10 cellular contexts compared by ENCODE assay signal in genomic region chr3:195154111-195154791, GRCh38.
DNase-seq lines count a peak whose midpoint lies in the region; ATAC-seq, FAIRE-seq and TF ChIP-seq lines count a peak whose summit lies in the region.
"Had no signal": no experiment of that assay in that cellular context is flagged by ENCODE, and none has a peak within 500 bp of the region (broad histone marks: within the 10 kb centered on the region; RNA-seq: fewer than 3 reads in every experiment).

No MANE protein-coding gene starts in this region.

- no peaks in the 10 kb centered on the region for H3K27me3 Mint-ChIP-seq in natural killer cell treated with Interleukin-12 subunit alpha and Interleukin-12 subunit beta and Interleukin-15 and Interleukin-18, amount 100 ng/mL, for 72 hours

- no peak for TF ChIP-seq CTCF in AG04450 (IDR thresholded peaks at IDR 0.05; ENCODE audit: low read depth, low read length)
- TF ChIP-seq CTCF in endothelial cell of umbilical vein (IDR thresholded peaks at IDR 0.05; ENCODE audit: extremely low read depth in 1 of 2, insufficient read depth in 1 of 2, low read depth in 1 of 2, low read length in 2 of 2), result no peak

- peak overlapping the region; percentile 27 for H3K4me3 Mint-ChIP-seq in natural killer cell treated with Interleukin-12 subunit alpha and Interleukin-12 subunit beta and Interleukin-15 and Interleukin-18, amount 100 ng/mL, for 72 hours

- peak overlapping the region; percentile 90 for H3K27ac ChIP-seq in AG04450 (ENCODE audit: low read depth, low read length)
- peak overlapping the region; percentile 95 for H3K27ac ChIP-seq in endothelial cell of umbilical vein (ENCODE audit: insufficient read depth, low read depth, low read length)

- peaks cover 30 to 41% of the 10 kb centered on the region in 2 donors for H3K4me1 Mint-ChIP-seq in natural killer cell treated with Interleukin-12 subunit alpha and Interleukin-12 subunit beta and Interleukin-15 and Interleukin-18, amount 100 ng/mL, for 72 hours (ENCODE audit: low read depth in 2 of 2)

- BruUV-seq in endothelial cell of umbilical vein (replicated peaks; lab: Mats Ljungman, UMichigan), result no TSS peak

- H4K20me1 ChIP-seq in endothelial cell of umbilical vein (replicated peaks; ENCODE audit: control insufficient read depth, extremely low read depth, insufficient read depth, low read length), result no peaks in the 10 kb centered on the region

- dilution Hi-C loops in endothelial cell of umbilical vein (cut with MboI; ENCODE audit: extremely low pct_ligation_motif_present, low sequenced_read_pairs), result loop anchor here (5.0 kb wide), 1 partner anchor 103 kb away; no protein-coding TSS in a partner anchor

- H3K79me2 ChIP-seq in endothelial cell of umbilical vein (ENCODE audit: control insufficient read depth, insufficient read depth, low read length), result peaks cover 6% of the 10 kb centered on the region

- DNase-seq in AG04450 (ENCODE audit: low read depth, low spot score), result no peak
- DNase-seq in MV-4-11 (lab: John Stamatoyannopoulos, UW), result peak; percentile 34
- DNase-seq in endothelial cell of umbilical vein (ENCODE audit: low read depth, low spot score), result peak; percentile 87
- no peak for DNase-seq in natural killer cell treated with Interleukin-12 subunit alpha and Interleukin-12 subunit beta and Interleukin-15 and Interleukin-18, amount 100 ng/mL, for 72 hours (ENCODE audit: low spot score)
- no peak for DNase-seq in NCI-H2227 treated with DMSO at 0.1 percent for 48 hours (lab: John Stamatoyannopoulos, UW)
- no peak for DNase-seq in medulla oblongata (ENCODE audit: extremely low spot score)
- DNase-seq in GM03348 (ENCODE audit: low spot score), result no peak
- DNase-seq: effector CD4-positive, alpha-beta T cell; T-helper 9 cell had no signal

- POLR2A ChIA-PET in AG04450 (lab: Yijun Ruan, JAX), result interaction anchor here (0.7 to 1.4 kb wide), 5 partner anchors 33 to 468 kb away, joined by 3 to 7 read pairs (median 5); partner anchors contain the start of gene FAM43A
- POLR2A ChIA-PET in endothelial cell of umbilical vein (lab: Charles Lee), result interaction anchor here (0.7 to 2.1 kb wide), 16 partner anchors 8 to 472 kb away, joined by 3 to 12 read pairs (median 4); partner anchors contain the start of gene FAM43A

- no peaks in the 10 kb centered on the region for H3K36me3 ChIP-seq in endothelial cell of umbilical vein (ENCODE audit: control insufficient read depth in 2 of 2, extremely low read depth in 1 of 2, insufficient read depth in 2 of 2, low read length in 2 of 2)

- ATAC-seq in natural killer cell treated with Interleukin-12 subunit alpha and Interleukin-12 subunit beta and Interleukin-15 and Interleukin-18, amount 100 ng/mL, for 72 hours, result no peak
- no peak for ATAC-seq in HG03520 (IDR thresholded peaks at IDR 0.05; ENCODE audit: unreplicated experiment)

- H3K4me3 ChIP-seq in AG04450 (ENCODE audit: low read depth, low read length) (no peak overlapping the region), endothelial cell of umbilical vein (replicated peaks in 1 of 3; ENCODE audit: insufficient read depth in 1 of 3, low read depth in 1 of 3, low read length in 3 of 3) (no peak overlapping the region)

- H3K27ac Mint-ChIP-seq in natural killer cell treated with Interleukin-12 subunit alpha and Interleukin-12 subunit beta and Interleukin-15 and Interleukin-18, amount 100 ng/mL, for 72 hours, result peak overlapping the region; percentile 61 to 82

- peak; percentile 72 for TF ChIP-seq POLR2A in endothelial cell of umbilical vein (IDR thresholded peaks at IDR 0.05; ENCODE audit: low read depth, low read length)

- H2AFZ ChIP-seq in endothelial cell of umbilical vein (ENCODE audit: low read depth, low read length), result no peak overlapping the region

- FAIRE-seq in endothelial cell of umbilical vein (lab: Jason Lieb, UNC), result no peak

- H3K9me3 ChIP-seq in AG04450 (ENCODE audit: control insufficient read depth, insufficient read depth, low read length) (no peaks in the 10 kb centered on the region; the same call in 1 of the 2 replicates), endothelial cell of umbilical vein (replicated peaks; ENCODE audit: control insufficient read depth, insufficient read depth, low read length) (no peaks in the 10 kb centered on the region)

- H3K9me3 Mint-ChIP-seq in natural killer cell treated with Interleukin-12 subunit alpha and Interleukin-12 subunit beta and Interleukin-15 and Interleukin-18, amount 100 ng/mL, for 72 hours, result no peaks in the 10 kb centered on the region

- peak overlapping the region; percentile 71 for H3K9ac ChIP-seq in endothelial cell of umbilical vein (replicated peaks; ENCODE audit: extremely low read depth, insufficient read depth, low read length)

- H3K27me3 ChIP-seq in AG04450 (ENCODE audit: control insufficient read depth, insufficient read depth, low read length) (no peaks in the 10 kb centered on the region), endothelial cell of umbilical vein (ENCODE audit: control insufficient read depth in 2 of 2, insufficient read depth in 2 of 2, low read length in 2 of 2) (no peaks in the 10 kb centered on the region)

- CTCF ChIA-PET in AG04450 (lab: Charles Lee), result interaction anchor here (1.0 to 1.3 kb wide), 4 partner anchors 20 to 483 kb away, joined by 3 to 5 read pairs (median 4); partner anchors contain the start of gene LSG1
- CTCF ChIA-PET in endothelial cell of umbilical vein (lab: Charles Lee), result interaction anchor here (0.7 to 2.9 kb wide), 23 partner anchors 11 to 521 kb away, joined by 3 to 24 read pairs (median 4); partner anchors contain the start of gene LSG1

- no peaks in the 10 kb centered on the region for H3K36me3 Mint-ChIP-seq in natural killer cell treated with Interleukin-12 subunit alpha and Interleukin-12 subunit beta and Interleukin-15 and Interleukin-18, amount 100 ng/mL, for 72 hours

- H3K4me2 ChIP-seq in endothelial cell of umbilical vein (ENCODE audit: insufficient read depth, low read length), result peak overlapping the region; percentile 40

- peaks cover 86% of the 10 kb centered on the region for H3K4me1 ChIP-seq in endothelial cell of umbilical vein (ENCODE audit: control insufficient read depth, extremely low read depth, insufficient read depth, low read length)

- no peaks in the 10 kb centered on the region for H3K9me1 ChIP-seq in endothelial cell of umbilical vein (replicated peaks; ENCODE audit: control insufficient read depth, extremely low read depth, insufficient read depth, low read length)

- intact Hi-C loops in endothelial cell of umbilical vein (cut with micrococcal nuclease), result loop anchor here (1.0 kb wide), 1 partner anchor 8 kb away; no protein-coding TSS in a partner anchor

TF ChIP-seq in endothelial cell of umbilical vein, 7 proteins besides CTCF, POLR2A, EP300 and RAD21:
- no peak for TF ChIP-seq FOS (IDR thresholded peaks at IDR 0.05; ENCODE audit: borderline replicate concordance, insufficient read depth, low read length)
- no peak for TF ChIP-seq EZH2 (IDR thresholded peaks at IDR 0.05; ENCODE audit: borderline replicate concordance, low read depth, low read length, severe bottlenecking)
- TF ChIP-seq POLR2AphosphoS5 (IDR thresholded peaks at IDR 0.05; ENCODE audit: insufficient read depth, low read depth, low read length), result no peak
- no peak for TF ChIP-seq MYC (IDR thresholded peaks at IDR 0.05; ENCODE audit: low read depth, low read length)
- TF ChIP-seq JUN (IDR thresholded peaks at IDR 0.05; ENCODE audit: borderline replicate concordance, insufficient read depth, insufficient read length, low read depth), result no peak
- TF ChIP-seq GATA2 (IDR thresholded peaks at IDR 0.05; ENCODE audit: insufficient read depth, insufficient read length, low read depth, low read length), result no peak
- peak; percentile 66 for TF ChIP-seq MAX (IDR thresholded peaks at IDR 0.05; ENCODE audit: insufficient read depth, insufficient read length)
TF ChIP-seq in endothelial cell of umbilical vein: peak in this region for 1.

Comparison
In these comparisons a context has a peak if more than half of its experiments do, and no peak if none do; other contexts are left out.
1. DNase-seq: peak in MV-4-11 (single experiment) and endothelial cell of umbilical vein (single experiment); none in AG04450 (single experiment), natural killer cell treated with Interleukin-12 subunit alpha and Interleukin-12 subunit beta and Interleukin-15 and Interleukin-18, amount 100 ng/mL, for 72 hours (single experiment), NCI-H2227 treated with DMSO at 0.1 percent for 48 hours (single experiment), medulla oblongata (single experiment) and GM03348 (single experiment).